8 cellular contexts compared by ENCODE assay signal in the genomic region with DNA sequence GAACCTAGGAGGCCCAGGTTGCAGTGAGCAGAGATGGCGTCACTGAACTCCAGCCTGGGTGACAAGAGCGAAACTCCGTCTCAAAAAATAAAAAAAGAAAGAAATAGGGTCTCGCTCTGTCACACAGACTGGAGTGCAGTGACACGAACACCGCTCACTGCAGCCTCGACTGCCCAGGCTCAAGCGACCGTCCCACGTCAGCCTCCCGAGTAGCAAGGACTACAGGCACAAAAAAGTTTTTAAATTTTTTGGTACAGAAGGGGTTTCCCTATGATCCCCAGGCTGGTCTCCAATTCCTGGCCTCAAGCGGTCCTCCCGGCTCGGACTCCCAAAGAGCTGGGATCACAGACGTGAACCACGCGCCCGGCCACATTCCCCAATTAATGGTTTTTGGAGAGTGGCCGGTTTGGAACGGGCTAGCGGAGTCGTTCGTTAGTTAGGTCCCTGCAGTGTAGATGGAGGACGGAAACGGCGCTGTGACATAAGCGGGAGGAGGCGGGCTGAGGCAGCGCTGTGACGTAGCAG. TPM values are rescaled to one million over a fixed set of nuclear protein-coding genes. Genes with fewer than 3 reads are reported as not detected.
DNase-seq lines count a peak whose midpoint lies in the region; ATAC-seq, FAIRE-seq and TF ChIP-seq lines count a peak whose summit lies in the region.

No MANE protein-coding gene starts in this region.

- SMC1A ChIA-PET in GM12878 (lab: Charles Lee; ENCODE audit: uncharacterized antibody, unreplicated experiment): interaction anchor here (1.0 to 2.4 kb wide), 4 partner anchors 9 to 27 kb away, joined by 3 to 9 read pairs (median 3); partner anchors contain the start of gene IBA57

- peaks cover 1 to 8% of the 10 kb centered on the region in 2 experiments; a peak in 2 of 4 replicates for H3K36me3 ChIP-seq in GM12878 (ENCODE audit: control insufficient read depth in 2 of 2, insufficient read depth in 2 of 2, low read length in 1 of 2)
- H3K36me3 ChIP-seq in upper lobe of right lung: no peaks in the 10 kb centered on the region

- H3K9ac ChIP-seq in GM12878 (ENCODE audit: control insufficient read depth, insufficient read depth, low read length): peak overlapping the region; percentile 86

- peak; percentile 100 for FAIRE-seq in GM12878 (lab: Jason Lieb, UNC)

- ATAC-seq in GM12878 (no peak), memory B cell (ENCODE audit: low read depth) (no peak), upper lobe of right lung (no peak), HG03571 (IDR thresholded peaks at IDR 0.05; ENCODE audit: unreplicated experiment) (no peak)

- no peak for TF ChIP-seq RAD21 in GM12878 (IDR thresholded peaks at IDR 0.05; ENCODE audit: insufficient read depth, low read depth, low read length)

- H3K4me3 ChIP-seq in GM12878 (peak overlapping the region; percentile 88), upper lobe of right lung (peak overlapping the region; percentile 97)

- H3K4me1 ChIP-seq in GM12878 (ENCODE audit: control insufficient read depth, insufficient read depth, low read length) (peaks cover 17% of the 10 kb centered on the region), upper lobe of right lung (peaks cover 35% of the 10 kb centered on the region)

- CTCF ChIA-PET in GM12878 (lab: Yijun Ruan, JAX): interaction anchor here (1.5 to 6.1 kb wide), 3 partner anchors 10 to 27 kb away, joined by 3 to 54 read pairs (median 12); partner anchors contain the start of gene IBA57

- intact Hi-C loops in GM12878 (cut with micrococcal nuclease; ENCODE audit: unreplicated experiment) (no loop called here), upper lobe of right lung (cut with DNase I) (no loop called here)

- no peaks in the 10 kb centered on the region for H3K36me3 Mint-ChIP-seq in activated naive CD4-positive, alpha-beta T cell treated with anti-CD3 and anti-CD28 coated beads, Interleukin-2, amount 50 U/mL, for 24 hours
- no peaks in the 10 kb centered on the region for H3K36me3 Mint-ChIP-seq in memory B cell

- BruUV-seq in GM12878 (replicated peaks; lab: Mats Ljungman, UMichigan): no TSS peak

- H3K27ac ChIP-seq in GM12878 (ENCODE audit: control insufficient read depth, insufficient read depth): peak overlapping the region; percentile 93
- H3K27ac ChIP-seq in upper lobe of right lung: peak overlapping the region; percentile 96

- no peak for DNase-seq in activated naive CD4-positive, alpha-beta T cell treated with Interleukin-2 at 50 U/mL for 16 hours
- DNase-seq in GM12878 (ENCODE audit: low read depth, low spot score) (no peak), memory B cell (ENCODE audit: low spot score in 2 of 2) (no peak), upper lobe of right lung (no peak), NOMO-1 (lab: John Stamatoyannopoulos, UW; ENCODE audit: unreplicated experiment in 2 of 2) (no peak), iPS-NIHi7 (ENCODE audit: extremely low spot score) (no peak)

- WGBS in GM12878 (ENCODE audit: insufficient coverage, insufficient replicate concordance, low lambda C conversion rate, missing lambda C conversion rate): 22% methylated on average over 30 of the region's 30 CpGs

- no peaks in the 10 kb centered on the region for H3K27me3 ChIP-seq in GM12878 (replicated peaks in 1 of 2; ENCODE audit: control insufficient read depth in 2 of 2, insufficient read depth in 2 of 2, low read length in 1 of 2)
- no peaks in the 10 kb centered on the region for H3K27me3 ChIP-seq in upper lobe of right lung

- H2AFZ ChIP-seq in GM12878 (ENCODE audit: control insufficient read depth, low read depth, low read length): peak overlapping the region; percentile 92

- no peaks in the 10 kb centered on the region for H3K27me3 Mint-ChIP-seq in activated naive CD4-positive, alpha-beta T cell treated with anti-CD3 and anti-CD28 coated beads, Interleukin-2, amount 50 U/mL, for 24 hours
- H3K27me3 Mint-ChIP-seq in memory B cell: peaks cover 2% of the 10 kb centered on the region

- POLR2A ChIA-PET in GM12878 (lab: Charles Lee): interaction anchor here (1.0 to 5.6 kb wide), 2 partner anchors 26 to 57 kb away, joined by 4 to 43 read pairs; partner anchors contain the start of genes ARF1 and IBA57

- H3K4me2 ChIP-seq in GM12878 (ENCODE audit: control insufficient read depth, insufficient read depth): peak overlapping the region; percentile 74

- peaks cover 31% of the 10 kb centered on the region for H3K4me1 Mint-ChIP-seq in activated naive CD4-positive, alpha-beta T cell treated with anti-CD3 and anti-CD28 coated beads, Interleukin-2, amount 50 U/mL, for 24 hours
- H3K4me1 Mint-ChIP-seq in memory B cell: peaks cover 21% of the 10 kb centered on the region

- TF ChIP-seq CTCF in GM12878 (IDR thresholded peaks at IDR 0.05 in 2 of 3, conservative IDR thresholded peaks at IDR 0.05 in 1 of 3; ENCODE audit: control insufficient read depth in 2 of 3, extremely low read depth in 1 of 3, insufficient read depth in 1 of 3, low read depth in 3 of 3, low read length in 3 of 3) (no peak), upper lobe of right lung (IDR thresholded peaks at IDR 0.05) (no peak)

- in situ Hi-C loops in GM12878 (cut with MboI): loop anchor here (5.0 kb wide), 1 partner anchor 33 kb away; no protein-coding TSS in a partner anchor

- peaks cover 44% of the 10 kb centered on the region for H3K79me2 ChIP-seq in GM12878 (ENCODE audit: control insufficient read depth, insufficient read depth, low read length)

- H3K4me3 Mint-ChIP-seq in activated naive CD4-positive, alpha-beta T cell treated with anti-CD3 and anti-CD28 coated beads, Interleukin-2, amount 50 U/mL, for 24 hours: peak overlapping the region; percentile 98
- peak overlapping the region; percentile 90 for H3K4me3 Mint-ChIP-seq in memory B cell

- H3K27ac Mint-ChIP-seq in activated naive CD4-positive, alpha-beta T cell treated with anti-CD3 and anti-CD28 coated beads, Interleukin-2, amount 50 U/mL, for 24 hours: peak overlapping the region; percentile 90
- peak overlapping the region; percentile 91 for H3K27ac Mint-ChIP-seq in memory B cell

- 0 out of 2 replicates have a peak, but pooled peaks cover 3% of the 10 kb centered on the region for H4K20me1 ChIP-seq in GM12878 (ENCODE audit: control insufficient read depth, insufficient read depth)

- H3K9me3 Mint-ChIP-seq in activated naive CD4-positive, alpha-beta T cell treated with anti-CD3 and anti-CD28 coated beads, Interleukin-2, amount 50 U/mL, for 24 hours: no peaks in the 10 kb centered on the region
- H3K9me3 Mint-ChIP-seq in memory B cell: no peaks in the 10 kb centered on the region

- RAD21 ChIA-PET in GM12878 (lab: Charles Lee; ENCODE audit: unreplicated experiment): interaction anchor here (0.9 to 1.4 kb wide), 2 partner anchors 26 to 27 kb away, joined by 3 to 8 read pairs; partner anchors contain the start of gene IBA57

- H3K9me3 ChIP-seq in GM12878 (replicated peaks; ENCODE audit: control insufficient read depth, insufficient read depth, low read length) (no peaks in the 10 kb centered on the region), upper lobe of right lung (no peaks in the 10 kb centered on the region)

- no peak for TF ChIP-seq POLR2A in GM12878 (IDR thresholded peaks at IDR 0.05; ENCODE audit: low read depth, low read length)

- no peak for TF ChIP-seq EP300 in GM12878 (IDR thresholded peaks at IDR 0.05; ENCODE audit: borderline replicate concordance in 1 of 2, control insufficient read depth in 1 of 2, low read depth in 2 of 2, low read length in 2 of 2)

RNA-seq across cellular contexts. Expression of gene GUK1, which starts 0.6 kb away (rescaled TPM):
- total RNA-seq in GM12878 (2013; cell fraction: nucleolus; rRNA removed): 142 and 146 TPM in 2 replicates
- total RNA-seq in GM12878 (2014; rRNA removed): 214 and 235 TPM in 2 replicates
- 82.0 and 98.3 TPM in 2 replicates for total RNA-seq in GM12878 (2014; rRNA removed; fragmentation: Illumina TruSeq; extraction: Trizol)
- total RNA-seq in GM12878 (2021): 183 and 195 TPM in 2 replicates
- polyA plus RNA-seq in GM12878 (2011; ENCODE audit: low read depth): 101 TPM
- 107 and 224 TPM in 2 replicates for polyA plus RNA-seq in GM12878 (2011; rRNA removed)
- 381 and 606 TPM in 2 replicates for polyA plus RNA-seq in GM12878 (2011; cell fraction: cytosol; rRNA removed)
- 634 and 756 TPM in 2 replicates for polyA plus RNA-seq in GM12878 (2011; cell fraction: nucleus; rRNA removed)
- polyA plus RNA-seq in GM12878 (2012): 190 and 243 TPM in 2 replicates
- 4.2 and 28.9 TPM in 2 replicates for polyA plus RNA-seq in GM12878 (2014; fragmentation: Illumina TruSeq; extraction: Trizol)
- 10 to 100 TPM in 1 of 2 experiments, 1 to 10 TPM in 1; 6.3 to 39.2 TPM for polyA plus RNA-seq in GM12878 (2014; fragmentation: Nextera tagmentation; extraction: Ambion mirVana)
- polyA plus RNA-seq in GM12878 (2014; rRNA removed): 227 and 264 TPM in 2 replicates
- 100 to 1,000 TPM; 349 to 357 TPM for polyA plus RNA-seq in GM12878 (2016; fragmentation: Nextera tagmentation; extraction: Ambion mirVana)
- 103 and 217 TPM in 2 replicates for polyA minus RNA-seq in GM12878 (2011; rRNA and poly(A)+ RNA removed)
- 59.5 and 69.8 TPM in 2 replicates for polyA minus RNA-seq in GM12878 (2011; cell fraction: cytosol; rRNA and poly(A)+ RNA removed)
- 116 and 141 TPM in 2 replicates for polyA minus RNA-seq in GM12878 (2011; cell fraction: nucleus; rRNA and poly(A)+ RNA removed)
- total RNA-seq in upper lobe of right lung: 203 TPM

RNA-seq across cellular contexts. Expression of gene GJC2, which starts 10.3 kb away (rescaled TPM):
- 0.27 and 0.65 TPM in 2 replicates for total RNA-seq in GM12878 (2013; cell fraction: nucleolus; rRNA removed)
- total RNA-seq in GM12878 (2014; rRNA removed) (0.06 and 0.11 TPM in 2 replicates), GM12878 (2014; rRNA removed; fragmentation: Illumina TruSeq; extraction: Trizol) (0.09 TPM in 2 replicates), GM12878 (2021) (0.44 TPM in 1 of 2 replicates, not detected in the other), upper lobe of right lung (6.9 TPM)
- polyA plus RNA-seq in GM12878 (2011; ENCODE audit: low read depth): not detected
- polyA plus RNA-seq in GM12878 (2011; rRNA removed) (0.03 and 0.04 TPM in 2 replicates), GM12878 (2014; fragmentation: Illumina TruSeq; extraction: Trizol) (0.04 TPM in 1 of 2 replicates, not detected in the other), GM12878 (2014; fragmentation: Nextera tagmentation; extraction: Ambion mirVana) (not detected), GM12878 (2014; rRNA removed) (0.26 and 0.32 TPM in 2 replicates), GM12878 (2016; fragmentation: Nextera tagmentation; extraction: Ambion mirVana) (not detected)
- 0.06 and 0.07 TPM in 2 replicates for polyA plus RNA-seq in GM12878 (2011; cell fraction: cytosol; rRNA removed)
- polyA plus RNA-seq in GM12878 (2011; cell fraction: nucleus; rRNA removed): 0.24 and 0.51 TPM in 2 replicates
- polyA plus RNA-seq in GM12878 (2012): 0.15 and 0.22 TPM in 2 replicates
- polyA minus RNA-seq in GM12878 (2011; rRNA and poly(A)+ RNA removed): 0.21 TPM in 1 of 2 replicates, not detected in the other
- polyA minus RNA-seq in GM12878 (2011; cell fraction: cytosol; rRNA and poly(A)+ RNA removed): not detected in 2 replicates
- polyA minus RNA-seq in GM12878 (2011; cell fraction: nucleus; rRNA and poly(A)+ RNA removed): 0.24 and 0.96 TPM in 2 replicates

RNA-seq across cellular contexts. Expression of gene IBA57, which starts 26.1 kb away (rescaled TPM):
- total RNA-seq in GM12878 (2013; cell fraction: nucleolus; rRNA removed): 3.6 and 5.1 TPM in 2 replicates
- total RNA-seq in GM12878 (2014; rRNA removed) (6.0 and 6.9 TPM in 2 replicates), GM12878 (2014; rRNA removed; fragmentation: Illumina TruSeq; extraction: Trizol) (1.3 and 1.5 TPM in 2 replicates), GM12878 (2021) (6.9 and 8.5 TPM in 2 replicates), upper lobe of right lung (13.0 TPM)
- polyA plus RNA-seq in GM12878 (2011; ENCODE audit: low read depth): 2.1 TPM
- polyA plus RNA-seq in GM12878 (2011; rRNA removed) (1.4 and 2.9 TPM in 2 replicates), GM12878 (2014; fragmentation: Illumina TruSeq; extraction: Trizol) (1.2 and 1.3 TPM in 2 replicates), GM12878 (2014; fragmentation: Nextera tagmentation; extraction: Ambion mirVana) (under 1 TPM; 0.51 to 0.60 TPM), GM12878 (2014; rRNA removed) (4.6 and 6.7 TPM in 2 replicates), GM12878 (2016; fragmentation: Nextera tagmentation; extraction: Ambion mirVana) (1 to 10 TPM; 6.0 to 8.6 TPM)
- 3.5 and 8.3 TPM in 2 replicates for polyA plus RNA-seq in GM12878 (2011; cell fraction: cytosol; rRNA removed)
- 5.4 and 7.1 TPM in 2 replicates for polyA plus RNA-seq in GM12878 (2011; cell fraction: nucleus; rRNA removed)
- polyA plus RNA-seq in GM12878 (2012): 2.0 and 3.3 TPM in 2 replicates
- 2.0 and 5.2 TPM in 2 replicates for polyA minus RNA-seq in GM12878 (2011; rRNA and poly(A)+ RNA removed)
- polyA minus RNA-seq in GM12878 (2011; cell fraction: cytosol; rRNA and poly(A)+ RNA removed): 0.83 and 2.3 TPM in 2 replicates
- 1.8 and 3.3 TPM in 2 replicates for polyA minus RNA-seq in GM12878 (2011; cell fraction: nucleus; rRNA and poly(A)+ RNA removed)

RNA-seq across cellular contexts. Expression of gene MRPL55, which starts 30.4 kb away (rescaled TPM):
- total RNA-seq in GM12878 (2013; cell fraction: nucleolus; rRNA removed): 43.8 and 45.7 TPM in 2 replicates
- 81.9 and 93.4 TPM in 2 replicates for total RNA-seq in GM12878 (2014; rRNA removed)
- 25.5 and 35.1 TPM in 2 replicates for total RNA-seq in GM12878 (2014; rRNA removed; fragmentation: Illumina TruSeq; extraction: Trizol)
- total RNA-seq in GM12878 (2021): 47.6 and 54.9 TPM in 2 replicates
- polyA plus RNA-seq in GM12878 (2011; ENCODE audit: low read depth): 30.7 TPM
- 17.0 and 39.3 TPM in 2 replicates for polyA plus RNA-seq in GM12878 (2011; rRNA removed)
- 66.7 and 115 TPM in 2 replicates for polyA plus RNA-seq in GM12878 (2011; cell fraction: cytosol; rRNA removed)
- 172 and 194 TPM in 2 replicates for polyA plus RNA-seq in GM12878 (2011; cell fraction: nucleus; rRNA removed)
- polyA plus RNA-seq in GM12878 (2012): 45.5 and 64.1 TPM in 2 replicates
- 8.8 and 42.1 TPM in 2 replicates for polyA plus RNA-seq in GM12878 (2014; fragmentation: Illumina TruSeq; extraction: Trizol)
- 10 to 100 TPM; 15.1 to 56.7 TPM for polyA plus RNA-seq in GM12878 (2014; fragmentation: Nextera tagmentation; extraction: Ambion mirVana)
- 91.0 and 96.3 TPM in 2 replicates for polyA plus RNA-seq in GM12878 (2014; rRNA removed)
- 100 to 1,000 TPM; 129 to 143 TPM for polyA plus RNA-seq in GM12878 (2016; fragmentation: Nextera tagmentation; extraction: Ambion mirVana)
- 24.7 and 44.2 TPM in 2 replicates for polyA minus RNA-seq in GM12878 (2011; rRNA and poly(A)+ RNA removed)
- 16.6 and 20.5 TPM in 2 replicates for polyA minus RNA-seq in GM12878 (2011; cell fraction: cytosol; rRNA and poly(A)+ RNA removed)
- 31.3 and 40.2 TPM in 2 replicates for polyA minus RNA-seq in GM12878 (2011; cell fraction: nucleus; rRNA and poly(A)+ RNA removed)
- 39.9 TPM for total RNA-seq in upper lobe of right lung

RNA-seq across cellular contexts. Expression of gene C1orf35, which starts 36.3 kb away (rescaled TPM):
- total RNA-seq in GM12878 (2013; cell fraction: nucleolus; rRNA removed): 5.5 and 6.0 TPM in 2 replicates
- total RNA-seq in GM12878 (2014; rRNA removed) (14.0 and 14.6 TPM in 2 replicates), GM12878 (2014; rRNA removed; fragmentation: Illumina TruSeq; extraction: Trizol) (5.9 and 6.7 TPM in 2 replicates), GM12878 (2021) (20.8 and 21.5 TPM in 2 replicates), upper lobe of right lung (12.5 TPM)
- 5.1 TPM for polyA plus RNA-seq in GM12878 (2011; ENCODE audit: low read depth)
- polyA plus RNA-seq in GM12878 (2011; rRNA removed) (3.1 and 6.6 TPM in 2 replicates), GM12878 (2014; fragmentation: Illumina TruSeq; extraction: Trizol) (1.6 and 5.5 TPM in 2 replicates), GM12878 (2014; fragmentation: Nextera tagmentation; extraction: Ambion mirVana) (1 to 10 TPM; 2.5 to 4.8 TPM), GM12878 (2014; rRNA removed) (18.8 and 19.5 TPM in 2 replicates), GM12878 (2016; fragmentation: Nextera tagmentation; extraction: Ambion mirVana) (10 to 100 TPM; 26.7 to 27.0 TPM)
- 10.1 and 14.3 TPM in 2 replicates for polyA plus RNA-seq in GM12878 (2011; cell fraction: cytosol; rRNA removed)
- polyA plus RNA-seq in GM12878 (2011; cell fraction: nucleus; rRNA removed): 23.8 and 28.1 TPM in 2 replicates
- polyA plus RNA-seq in GM12878 (2012): 13.2 and 16.0 TPM in 2 replicates
- polyA minus RNA-seq in GM12878 (2011; rRNA and poly(A)+ RNA removed): 1.2 and 2.7 TPM in 2 replicates
- polyA minus RNA-seq in GM12878 (2011; cell fraction: cytosol; rRNA and poly(A)+ RNA removed): 1.8 and 2.7 TPM in 2 replicates
- 3.5 and 4.8 TPM in 2 replicates for polyA minus RNA-seq in GM12878 (2011; cell fraction: nucleus; rRNA and poly(A)+ RNA removed)
